Comparison of ENCODE assay signal across 8 cellular contexts in genomic region chr1:29282924-29283803, GRCh38. TPM values are rescaled to one million over a fixed set of nuclear protein-coding genes. Genes with fewer than 3 reads are reported as not detected.
A peak's percentile ranks its signal among the peaks of the same experiment; 100 is the strongest.
DNase-seq lines count a peak whose midpoint lies in the region; ATAC-seq, FAIRE-seq and TF ChIP-seq lines count a peak whose summit lies in the region.

No MANE protein-coding gene starts in this region.

- H3K27ac ChIP-seq in 22Rv1 (peak overlapping the region; percentile 62), PC-3 (ENCODE audit: low read length) (no peak overlapping the region), H1 (ENCODE audit: low read depth, low read length) (peak overlapping the region; percentile 60)
- no peak overlapping the region for H3K27ac ChIP-seq in naive thymus-derived CD4-positive, alpha-beta T cell (ENCODE audit: low read depth, low read length)

- H3K9me3 Mint-ChIP-seq in naive thymus-derived CD4-positive, alpha-beta T cell = no peaks in the 10 kb centered on the region

- no peak overlapping the region for H3K14ac ChIP-seq in H1 (ENCODE audit: insufficient read length)

- ATAC-seq in PC-3 = no peak; the same call in 1 of the 2 replicates
- peak; percentile 45 for ATAC-seq in naive thymus-derived CD4-positive, alpha-beta T cell

- H3K4me3 Mint-ChIP-seq in naive thymus-derived CD4-positive, alpha-beta T cell = peak overlapping the region in 8 of 10 donors; percentile 8 to 70 (median 30)

- no peaks in the 10 kb centered on the region for H3K36me3 Mint-ChIP-seq in naive thymus-derived CD4-positive, alpha-beta T cell

- TF ChIP-seq CTCF in 22Rv1 (IDR thresholded peaks at IDR 0.05) (no peak), GM12864 (IDR thresholded peaks at IDR 0.05; ENCODE audit: low read depth, low read length, missing control alignments) (no peak), PC-3 (conservative IDR thresholded peaks at IDR 0.05; ENCODE audit: low read depth, low read length) (no peak), H1 (IDR thresholded peaks at IDR 0.05; ENCODE audit: control extremely low read depth in 1 of 3, insufficient read depth in 1 of 3, low read depth in 1 of 3, low read length in 3 of 3) (peak in 1 of 3 experiments; percentile 12; a peak in 1 of 4 replicates)

- H3F3A ChIP-seq in PC-3 (ENCODE audit: low read length, unreplicated experiment) = no peaks in the 10 kb centered on the region

- intact Hi-C loops in PC-3 (cut with micrococcal nuclease) = no loop called here
- intact Hi-C loops in naive thymus-derived CD4-positive, alpha-beta T cell (cut with micrococcal nuclease) = no loop called here

- H3K4me2 ChIP-seq in PC-3 (ENCODE audit: low read length) (no peak overlapping the region), H1 (ENCODE audit: insufficient read depth in 1 of 2, low read depth in 2 of 2, low read length in 2 of 2) (peak overlapping the region; percentile 77)

- peak overlapping the region; percentile 85 for H2BK5ac ChIP-seq in H1 (ENCODE audit: low read depth, low read length)

- H2AFZ ChIP-seq in PC-3 (ENCODE audit: low read length) (no peak overlapping the region), H1 (ENCODE audit: low read length) (0 out of 2 replicates have a peak overlapping the region, but pooled peaks have one; percentile 85)

- WGBS in H1 (ENCODE audit: extremely low coverage in 1 of 2, insufficient coverage in 1 of 2, insufficient read length in 1 of 2, insufficient replicate concordance in 2 of 2, low coverage in 1 of 2, low lambda C conversion rate in 2 of 2, missing lambda C conversion rate in 1 of 2), 2 experiments = 5% methylated on average over 12 of the region's 16 CpGs; no CpG with 5 or more reads in 1 of the 2 experiments

- peaks cover 0 to 11% (median 4%) of the 10 kb centered on the region in 7 donors for H3K4me1 Mint-ChIP-seq in naive thymus-derived CD4-positive, alpha-beta T cell

- H4K5ac ChIP-seq in H1 (ENCODE audit: insufficient read length, low read depth, low read length) = peak overlapping the region; percentile 7

- no TSS peak for BruUV-seq in PC-3 (replicated peaks; lab: Mats Ljungman, UMichigan)

- no peak overlapping the region for H2BK20ac ChIP-seq in H1 (ENCODE audit: low read length)

- H3K4me1 ChIP-seq in PC-3 (ENCODE audit: insufficient read depth, low read length) = peaks cover 13% of the 10 kb centered on the region
- H3K4me1 ChIP-seq in H1 (replicated peaks in 1 of 4; ENCODE audit: control insufficient read depth in 3 of 4, insufficient read depth in 4 of 4, low read length in 3 of 4) = peaks cover 0 to 16% (median 12%) of the 10 kb centered on the region in 4 experiments; a peak in 6 of 7 replicates
- no peaks in the 10 kb centered on the region for H3K4me1 ChIP-seq in naive thymus-derived CD4-positive, alpha-beta T cell (ENCODE audit: control insufficient read depth in 2 of 2, insufficient read depth in 2 of 2, low read length in 2 of 2)

- no peak for TF ChIP-seq EP300 in H1 (IDR thresholded peaks at IDR 0.05; ENCODE audit: borderline replicate concordance in 1 of 2, low read depth in 2 of 2, low read length in 2 of 2)

- H3K23ac ChIP-seq in H1 (ENCODE audit: insufficient read length) = no peak overlapping the region

- peak overlapping the region; percentile 64; the same call in 1 of the 2 replicates for H4K8ac ChIP-seq in H1 (ENCODE audit: extremely low read depth, insufficient read depth, low read length)

- no peak overlapping the region for H2BK120ac ChIP-seq in H1 (replicated peaks; ENCODE audit: low read depth, low read length)

- H3K9ac ChIP-seq in PC-3 (ENCODE audit: low read length) = no peak overlapping the region
- peak overlapping the region in 2 of 4 experiments; percentile 33 to 38; a peak in 3 of 7 replicates for H3K9ac ChIP-seq in H1 (replicated peaks in 1 of 4; ENCODE audit: extremely low read depth in 1 of 4, low read depth in 3 of 4, low read length in 3 of 4)

- peak overlapping the region; percentile 87 for H3K18ac ChIP-seq in H1 (ENCODE audit: extremely low read depth, low read length)

- H3K9me3 ChIP-seq in PC-3 (ENCODE audit: low read length) = no peaks in the 10 kb centered on the region
- no peaks in the 10 kb centered on the region for H3K9me3 ChIP-seq in H1 (ENCODE audit: insufficient read depth in 2 of 2, low read depth in 1 of 2, low read length in 1 of 2)
- H3K9me3 ChIP-seq in naive thymus-derived CD4-positive, alpha-beta T cell (ENCODE audit: control insufficient read depth in 2 of 3, low read length in 3 of 3) = no peaks in the 10 kb centered on the region

- no peak for TF ChIP-seq POLR2A in H1 (IDR thresholded peaks at IDR 0.05; ENCODE audit: control extremely low read depth in 1 of 2, low read depth in 2 of 2, low read length in 2 of 2)

- no peaks in the 10 kb centered on the region for H3K9me2 ChIP-seq in PC-3 (replicated peaks; ENCODE audit: low read length)

- no peak overlapping the region for H4K91ac ChIP-seq in H1 (replicated peaks; ENCODE audit: insufficient read length, low read length)

- no peak; a peak in 1 of 4 replicates for TF ChIP-seq RAD21 in H1 (IDR thresholded peaks at IDR 0.05 in 1 of 2, conservative IDR thresholded peaks at IDR 0.05 in 1 of 2; ENCODE audit: low read depth in 2 of 2, low read length in 2 of 2)

- H2BK15ac ChIP-seq in H1 (ENCODE audit: low read length) = 0 out of 2 replicates have a peak overlapping the region, but pooled peaks have one; percentile 61

- H4K20me1 ChIP-seq in PC-3 (ENCODE audit: low read length) (no peaks in the 10 kb centered on the region), H1 (replicated peaks in 1 of 2; ENCODE audit: control insufficient read depth in 1 of 2, insufficient read depth in 2 of 2, low read length in 2 of 2) (no peaks in the 10 kb centered on the region)

- DNase-seq in GM12864 (ENCODE audit: low read depth) = peak; percentile 31
- DNase-seq in PC-3 = peak; percentile 27
- peak; percentile 93 to 98 for DNase-seq in H1 (ENCODE audit: low read depth in 1 of 2, low spot score in 2 of 2)
- no peak for DNase-seq in naive thymus-derived CD4-positive, alpha-beta T cell
- no peak for DNase-seq in NCI-H1694 (lab: John Stamatoyannopoulos, UW)
- DNase-seq in T1000 (lab: John Stamatoyannopoulos, UW) = no peak
- DNase-seq in NCI-H2107 treated with DMSO at 0.1 percent for 48 hours (lab: John Stamatoyannopoulos, UW; ENCODE audit: unreplicated experiment) = no peak

- H3K79me2 ChIP-seq in PC-3 (ENCODE audit: low read length) (no peaks in the 10 kb centered on the region), H1 (ENCODE audit: control insufficient read depth in 1 of 2, insufficient read depth in 2 of 2, low read length in 2 of 2) (no peaks in the 10 kb centered on the region)

- peaks cover 0 to 9% (median 3%) of the 10 kb centered on the region in 5 donors for H3K27me3 Mint-ChIP-seq in naive thymus-derived CD4-positive, alpha-beta T cell

- CTCF ChIA-PET in PC-3 (lab: Charles Lee) (no interaction called here), H1 (lab: Charles Lee; ENCODE audit: partially characterized antibody) (interaction anchor here (0.6 to 2.0 kb wide), 6 partner anchors 10 to 1052 kb away, joined by 3 to 5 read pairs (median 4); no protein-coding TSS in a partner anchor)
- CTCF ChIA-PET in naive thymus-derived CD4-positive, alpha-beta T cell (lab: Charles Lee) = no interaction called here

- FAIRE-seq in H1 (lab: Jason Lieb, UNC) = peak; percentile 98

- POLR2A ChIA-PET in PC-3 (lab: Charles Lee; ENCODE audit: unreplicated experiment) = no interaction called here
- POLR2A ChIA-PET in H1 (lab: Charles Lee; ENCODE audit: partially characterized antibody) = interaction anchor here (0.7 to 1.5 kb wide), 4 partner anchors 12 to 23 kb away, joined by 3 to 5 read pairs (median 4); no protein-coding TSS in a partner anchor
- POLR2A ChIA-PET in naive thymus-derived CD4-positive, alpha-beta T cell (lab: Charles Lee) = no interaction called here

- no peak overlapping the region for H3K56ac ChIP-seq in H1 (replicated peaks; ENCODE audit: insufficient read length, low read depth, low read length)

- H3K4me3 ChIP-seq in GM12864 (ENCODE audit: low read depth, low read length) = no peak overlapping the region
- H3K4me3 ChIP-seq in PC-3 (ENCODE audit: low read length) = no peak overlapping the region
- H3K4me3 ChIP-seq in H1 (ENCODE audit: extremely low read depth in 1 of 4, insufficient read depth in 2 of 4, low read depth in 3 of 4, low read length in 4 of 4) = peak overlapping the region; percentile 35 to 58 (median 46); a peak in 7 of 8 replicates
- H3K4me3 ChIP-seq in naive thymus-derived CD4-positive, alpha-beta T cell (ENCODE audit: low read length) = no peak overlapping the region

- H3K79me1 ChIP-seq in H1 (ENCODE audit: low read depth, low read length) = peaks cover 4% of the 10 kb centered on the region; the same call in 1 of the 2 replicates

- H3K27me3 ChIP-seq in PC-3 (ENCODE audit: low read length) = no peaks in the 10 kb centered on the region
- H3K27me3 ChIP-seq in H1 (replicated peaks in 1 of 4; ENCODE audit: control insufficient read depth in 3 of 4, extremely low read depth in 1 of 4, insufficient read depth in 3 of 4, low read length in 3 of 4) = no peaks in the 10 kb centered on the region
- H3K27me3 ChIP-seq in naive thymus-derived CD4-positive, alpha-beta T cell (ENCODE audit: control insufficient read depth in 2 of 2, insufficient read depth in 2 of 2, low read length in 2 of 2) = no peaks in the 10 kb centered on the region

- H2AK5ac ChIP-seq in H1 (ENCODE audit: low read depth, low read length) = no peak overlapping the region

- H3K36me3 ChIP-seq in PC-3 (ENCODE audit: low read depth, low read length) (no peaks in the 10 kb centered on the region), H1 (ENCODE audit: control insufficient read depth in 2 of 4, insufficient read depth in 4 of 4, low read length in 3 of 4) (peaks cover 0 to 3% (median 0%) of the 10 kb centered on the region in 4 experiments; a peak in 1 of 8 replicates)
- no peaks in the 10 kb centered on the region for H3K36me3 ChIP-seq in naive thymus-derived CD4-positive, alpha-beta T cell (ENCODE audit: control insufficient read depth in 2 of 3, insufficient read depth in 3 of 3, low read length in 3 of 3)

- no peak overlapping the region for H3K4ac ChIP-seq in H1 (replicated peaks; ENCODE audit: insufficient read length, low read depth, low read length)

- no peak overlapping the region for H3K27ac Mint-ChIP-seq in naive thymus-derived CD4-positive, alpha-beta T cell

- peaks cover 4% of the 10 kb centered on the region for H3K23me2 ChIP-seq in H1 (ENCODE audit: low read depth, low read length)

- H2BK12ac ChIP-seq in H1 (ENCODE audit: low read depth, low read length) = 0 out of 2 replicates have a peak overlapping the region, but pooled peaks have one; percentile 87

RNA-seq across cellular contexts. Expression of gene PTPRU, which starts 46.8 kb away (rescaled TPM):
- total RNA-seq in PC-3 (2014; rRNA removed) = 25.7 and 31.4 TPM in 2 replicates
- 41.8 and 55.3 TPM in 2 replicates for total RNA-seq in H1 (2021; fragmentation: NEBNext Ultra II Directional; extraction: Animal tissue kit (Norgen Biotek cat#: 25700))
- polyA plus RNA-seq in H1 (2011; rRNA removed) = 33.8 and 57.0 TPM in 2 replicates
- polyA plus RNA-seq in H1 (2011; cell fraction: cytosol; rRNA removed) = 41.3 TPM
- 84.9 TPM for polyA plus RNA-seq in H1 (2011; cell fraction: nucleus; rRNA removed)
- polyA plus RNA-seq in H1 (2012, experiment 1 of 2) = 23.1 to 40.3 TPM (median 37.9 TPM) in 4 replicates
- 38.4 TPM for polyA plus RNA-seq in H1 (2012, experiment 2 of 2)
- 29.7 TPM for polyA plus RNA-seq in H1 (2013, experiment 1 of 2)
- polyA plus RNA-seq in H1 (2013, experiment 2 of 2) = 33.1 TPM
- polyA minus RNA-seq in H1 (2011; rRNA and poly(A)+ RNA removed) = 39.2 and 41.2 TPM in 2 replicates
- polyA minus RNA-seq in H1 (2011; cell fraction: cytosol; rRNA and poly(A)+ RNA removed) = 79.9 TPM
- 57.9 TPM for polyA minus RNA-seq in H1 (2011; cell fraction: nucleus; rRNA and poly(A)+ RNA removed)
- under 1 TPM in 2 of 5 experiments, not detected in 3; 0.17 to 0.42 TPM for total RNA-seq in naive thymus-derived CD4-positive, alpha-beta T cell
- polyA plus RNA-seq in naive thymus-derived CD4-positive, alpha-beta T cell = not detected

RNA-seq across cellular contexts. Expression of gene MECR, which starts 52.4 kb away (rescaled TPM):
- 25.3 and 30.5 TPM in 2 replicates for total RNA-seq in PC-3 (2014; rRNA removed)
- total RNA-seq in H1 (2021; fragmentation: NEBNext Ultra II Directional; extraction: Animal tissue kit (Norgen Biotek cat#: 25700)) = 24.4 and 26.5 TPM in 2 replicates
- 24.2 and 28.2 TPM in 2 replicates for polyA plus RNA-seq in H1 (2011; rRNA removed)
- polyA plus RNA-seq in H1 (2011; cell fraction: cytosol; rRNA removed) = 31.6 TPM
- 39.5 TPM for polyA plus RNA-seq in H1 (2011; cell fraction: nucleus; rRNA removed)
- 18.0 to 37.4 TPM (median 33.6 TPM) in 4 replicates for polyA plus RNA-seq in H1 (2012, experiment 1 of 2)
- polyA plus RNA-seq in H1 (2012, experiment 2 of 2) = 33.1 TPM
- polyA plus RNA-seq in H1 (2013, experiment 1 of 2) = 25.0 TPM
- 25.4 TPM for polyA plus RNA-seq in H1 (2013, experiment 2 of 2)
- polyA minus RNA-seq in H1 (2011; rRNA and poly(A)+ RNA removed) = 23.2 and 34.1 TPM in 2 replicates
- polyA minus RNA-seq in H1 (2011; cell fraction: cytosol; rRNA and poly(A)+ RNA removed) = 14.5 TPM
- polyA minus RNA-seq in H1 (2011; cell fraction: nucleus; rRNA and poly(A)+ RNA removed) = 27.7 TPM
- total RNA-seq in naive thymus-derived CD4-positive, alpha-beta T cell = 10 to 100 TPM in 4 of 5 experiments, 1 to 10 TPM in 1; 8.6 to 24.4 (median 16.8) TPM
- 10 to 100 TPM; 18.3 to 20.5 TPM for polyA plus RNA-seq in naive thymus-derived CD4-positive, alpha-beta T cell

Comparison
In these comparisons a context has a peak if more than half of its experiments do, and no peak if none do; other contexts are left out.
1. H3K27ac ChIP-seq: peak in 22Rv1 (single experiment) and H1 (single experiment); none in PC-3 (single experiment) and naive thymus-derived CD4-positive, alpha-beta T cell (single experiment).
2. DNase-seq: peak in GM12864 (single experiment), PC-3 (single experiment) and H1 (2 of 2); none in naive thymus-derived CD4-positive, alpha-beta T cell (0 of 9), NCI-H1694 (single experiment), T1000 (single experiment) and NCI-H2107 treated with DMSO at 0.1 percent for 48 hours (single experiment).
3. H3K4me3 ChIP-seq: peak in H1 (4 of 4); none in GM12864 (single experiment), PC-3 (single experiment) and naive thymus-derived CD4-positive, alpha-beta T cell (single experiment).
4. RNA of gene PTPRU, which starts 46.8 kb away (total RNA-seq): 41.8 to 55.3 TPM in H1 and 25.7 to 31.4 TPM in PC-3; 0.17 to 0.42 TPM in naive thymus-derived CD4-positive, alpha-beta T cell; every median in the first group is over 10 times any median in the second.